ENCODE assay signal across 8 cellular contexts in genomic region chr7:6026011-6026819, GRCh38. TPM values are rescaled to one million over a fixed set of nuclear protein-coding genes. Genes with fewer than 3 reads are reported as not detected.
DNase-seq lines count a peak whose midpoint lies in the region; ATAC-seq and TF ChIP-seq lines count a peak whose summit lies in the region.

No MANE protein-coding gene starts in this region.

- no peaks in the 10 kb centered on the region for H3K9me2 ChIP-seq in DOHH2 (replicated peaks; ENCODE audit: control insufficient read depth, low read length)
- H3K9me2 ChIP-seq in MM.1S (replicated peaks; ENCODE audit: insufficient read depth, low read length), result no peaks in the 10 kb centered on the region

- POLR2A ChIA-PET in activated B cell treated with CpG ODN at 0.5 μM for 24 hours (lab: Charles Lee), result interaction anchor here (0.7 to 2.4 kb wide), 2 partner anchors 17 to 324 kb away, joined by 4 to 12 read pairs; partner anchors contain the start of genes AIMP2 and PMS2

- H3K9me3 ChIP-seq in DOHH2 (ENCODE audit: control insufficient read depth, insufficient read depth, low read length), result no peaks in the 10 kb centered on the region
- no peaks in the 10 kb centered on the region for H3K9me3 ChIP-seq in MM.1S (replicated peaks; ENCODE audit: insufficient read depth, low read length)
- H3K9me3 ChIP-seq in liver (ENCODE audit: control insufficient read depth in 4 of 4, low read length in 3 of 4), result no peaks in the 10 kb centered on the region

- peaks cover 26% of the 10 kb centered on the region for H3K4me1 Mint-ChIP-seq in activated B cell treated with CpG ODN at 0.5 μM for 24 hours
- peaks cover 3% of the 10 kb centered on the region for H3K4me1 Mint-ChIP-seq in chondrocyte (ENCODE audit: low read depth)

- 73% methylated on average over 22 of the region's 22 CpGs for whole genome bisulfite sequencing in liver

- H3K36me3 Mint-ChIP-seq in activated B cell treated with CpG ODN at 0.5 μM for 24 hours (ENCODE audit: low read depth) (peaks cover 82% of the 10 kb centered on the region), chondrocyte (ENCODE audit: low read depth) (peaks cover 52% of the 10 kb centered on the region)

- intact Hi-C loops in activated B cell treated with CpG ODN at 0.5 μM for 24 hours (cut with micrococcal nuclease), result loop anchor here (1.0 kb wide), 1 partner anchor 17 kb away; the partner anchor contains the start of genes AIMP2 and PMS2

- DNase-seq in MM.1S, result peak; percentile 40
- peak; percentile 44 for DNase-seq in activated B cell treated with CpG ODN at 0.5 μM for 24 hours
- DNase-seq in chondrocyte (ENCODE audit: low spot score), result no peak
- peak; percentile 24 for DNase-seq in stimulated activated CD8-positive, alpha-beta memory T cell treated with anti-CD3 and anti-CD28 coated beads, Interleukin-15, amount 100 ng/mL, for 24 hours (ENCODE audit: low read depth)

- no peaks in the 10 kb centered on the region for H3K9me3 Mint-ChIP-seq in activated B cell treated with CpG ODN at 0.5 μM for 24 hours
- H3K9me3 Mint-ChIP-seq in chondrocyte (ENCODE audit: low read depth), result no peaks in the 10 kb centered on the region

- H3K4me2 ChIP-seq in DOHH2 (ENCODE audit: low read length) (0 out of 2 replicates have a peak overlapping the region, but pooled peaks have one; percentile 0), MM.1S (ENCODE audit: low read depth, low read length) (no peak overlapping the region)

- peaks cover 7% of the 10 kb centered on the region for H4K20me1 ChIP-seq in DOHH2 (ENCODE audit: control insufficient read depth, insufficient read depth, low read depth, low read length)
- no peaks in the 10 kb centered on the region for H4K20me1 ChIP-seq in MM.1S (ENCODE audit: insufficient read depth, low read length)

- peaks cover 93% of the 10 kb centered on the region for H3K36me3 ChIP-seq in DOHH2 (ENCODE audit: control insufficient read depth, low read length)
- H3K36me3 ChIP-seq in MM.1S (replicated peaks; ENCODE audit: insufficient read depth, low read length), result peaks cover 24% of the 10 kb centered on the region; the same call in 1 of the 2 replicates
- peaks cover 7 to 69% (median 52%) of the 10 kb centered on the region in 4 donors for H3K36me3 ChIP-seq in liver (ENCODE audit: control insufficient read depth in 4 of 4, insufficient read depth in 3 of 4, low read depth in 1 of 4, low read length in 3 of 4)

- H3K4me3 ChIP-seq in DOHH2 (ENCODE audit: low read length) (no peak overlapping the region), MM.1S (ENCODE audit: low read length) (no peak overlapping the region), liver (ENCODE audit: low read depth in 1 of 3, low read length in 3 of 3) (no peak overlapping the region)

- H3K27ac Mint-ChIP-seq in activated B cell treated with CpG ODN at 0.5 μM for 24 hours (peak overlapping the region; percentile 91), chondrocyte (ENCODE audit: unreplicated experiment) (peak overlapping the region; percentile 76)

- H3K79me2 ChIP-seq in DOHH2 (ENCODE audit: control insufficient read depth, low read length) (peaks cover 14% of the 10 kb centered on the region), MM.1S (ENCODE audit: low read length) (peaks cover 14% of the 10 kb centered on the region)

- CTCF ChIA-PET in activated B cell treated with CpG ODN at 0.5 μM for 24 hours (lab: Charles Lee), result interaction anchor here (0.6 kb wide), 1 partner anchor 29 kb away, joined by 3 read pairs; no protein-coding TSS in a partner anchor

- TF ChIP-seq RAD21 in liver (IDR thresholded peaks at IDR 0.05), result peak in 1 of 2 donors; percentile 65

- TF ChIP-seq CTCF in DOHH2 (IDR thresholded peaks at IDR 0.05; ENCODE audit: low read depth, low read length, poor library complexity, severe bottlenecking), result peak; percentile 62
- peak; percentile 27; the same call in 1 of the 2 replicates for TF ChIP-seq CTCF in MM.1S (IDR thresholded peaks at IDR 0.05; ENCODE audit: low read length)
- TF ChIP-seq CTCF in activated B cell treated with CpG ODN at 0.5 μM for 24 hours (IDR thresholded peaks at IDR 0.05), result no peak
- peak; percentile 56 for TF ChIP-seq CTCF in chondrocyte (IDR thresholded peaks at IDR 0.05)
- no peak for TF ChIP-seq CTCF in liver (IDR thresholded peaks at IDR 0.05; ENCODE audit: low read depth, low read length, missing input control)

- H3K4me1 ChIP-seq in DOHH2 (ENCODE audit: control insufficient read depth, low read length), result peaks cover 13% of the 10 kb centered on the region
- no peaks in the 10 kb centered on the region for H3K4me1 ChIP-seq in MM.1S (ENCODE audit: low read length)
- H3K4me1 ChIP-seq in liver (ENCODE audit: control insufficient read depth in 4 of 4, insufficient read depth in 4 of 4, low read length in 3 of 4), result no peaks in the 10 kb centered on the region

- H3F3A ChIP-seq in DOHH2 (ENCODE audit: control insufficient read depth, insufficient read depth) (peaks cover 24% of the 10 kb centered on the region), MM.1S (ENCODE audit: insufficient read depth, low read length) (0 out of 2 replicates have a peak, but pooled peaks cover 3% of the 10 kb centered on the region)

- H3K27me3 Mint-ChIP-seq in activated B cell treated with CpG ODN at 0.5 μM for 24 hours (no peaks in the 10 kb centered on the region), chondrocyte (ENCODE audit: low read depth) (no peaks in the 10 kb centered on the region)

- H3K9ac ChIP-seq in MM.1S (ENCODE audit: low read length) (no peak overlapping the region), liver (ENCODE audit: low read depth in 1 of 2, low read length in 2 of 2) (no peak overlapping the region)

- H2AFZ ChIP-seq in MM.1S (ENCODE audit: low read length), result no peak overlapping the region

- peak; percentile 89 for ATAC-seq in GM21737 (IDR thresholded peaks at IDR 0.05; ENCODE audit: unreplicated experiment)
- peak; percentile 98 for ATAC-seq in activated B cell treated with CpG ODN at 0.5 μM for 24 hours (ENCODE audit: low read depth)
- ATAC-seq in HG02870 (IDR thresholded peaks at IDR 0.05; ENCODE audit: unreplicated experiment), result no peak

- no peak overlapping the region for H3K27ac ChIP-seq in DOHH2 (ENCODE audit: low read depth, low read length)
- H3K27ac ChIP-seq in MM.1S (ENCODE audit: low read length), result no peak overlapping the region
- H3K27ac ChIP-seq in liver (ENCODE audit: low read depth in 1 of 2, low read length in 2 of 2), result peak overlapping the region; percentile 13 to 36

- H3K4me3 Mint-ChIP-seq in activated B cell treated with CpG ODN at 0.5 μM for 24 hours (peak overlapping the region; percentile 77), chondrocyte (ENCODE audit: unreplicated experiment) (no peak overlapping the region)

- H3K27me3 ChIP-seq in DOHH2 (ENCODE audit: control insufficient read depth, low read length) (no peaks in the 10 kb centered on the region), MM.1S (replicated peaks; ENCODE audit: insufficient read depth, low read length) (no peaks in the 10 kb centered on the region), liver (ENCODE audit: control insufficient read depth in 4 of 4, insufficient read depth in 4 of 4, low read length in 3 of 4) (no peaks in the 10 kb centered on the region)

TF ChIP-seq in liver, 16 proteins besides CTCF, POLR2A, EP300 and RAD21:
- TF ChIP-seq GABPA (IDR thresholded peaks at IDR 0.05 in 1 of 2, conservative IDR thresholded peaks at IDR 0.05 in 1 of 2) (no peak), SP1 (IDR thresholded peaks at IDR 0.05) (peak; percentile 13), TAF1 (conservative IDR thresholded peaks at IDR 0.05) (no peak), RXRA (IDR thresholded peaks at IDR 0.05) (no peak)
- TF ChIP-seq, protein P1, sequence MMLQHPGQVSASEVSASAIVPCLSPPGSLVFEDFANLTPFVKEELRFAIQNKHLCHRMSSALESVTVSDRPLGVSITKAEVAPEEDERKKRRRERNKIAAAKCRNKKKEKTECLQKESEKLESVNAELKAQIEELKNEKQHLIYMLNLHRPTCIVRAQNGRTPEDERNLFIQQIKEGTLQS (IDR thresholded peaks at IDR 0.05), result no peak

RNA-seq across cellular contexts. Expression of gene ANKRD61, which starts 5.0 kb away (rescaled TPM):
- not detected in 2 replicates for total RNA-seq in activated B cell treated with CpG ODN at 0.5 μM for 24 hours
- not detected in 3 replicates for total RNA-seq in chondrocyte
- total RNA-seq in liver, result not detected
- under 1 TPM; 0.08 to 0.42 TPM for polyA plus RNA-seq in liver

RNA-seq across cellular contexts. Expression of gene AIMP2, which starts 17.1 kb away (rescaled TPM):
- 37.1 and 37.8 TPM in 2 replicates for total RNA-seq in activated B cell treated with CpG ODN at 0.5 μM for 24 hours
- total RNA-seq in chondrocyte, result 31.6 to 49.8 TPM (median 49.7 TPM) in 3 replicates
- total RNA-seq in liver, result 10 to 100 TPM; 28.7 to 30.3 TPM
- polyA plus RNA-seq in liver, result 10 to 100 TPM; 39.6 to 41.7 TPM

RNA-seq across cellular contexts. Expression of gene PMS2, which starts 17.4 kb away (rescaled TPM):
- total RNA-seq in activated B cell treated with CpG ODN at 0.5 μM for 24 hours (16.0 and 25.7 TPM in 2 replicates), chondrocyte (15.3 to 17.0 TPM (median 16.0 TPM) in 3 replicates), liver (1 to 10 TPM; 6.7 to 7.2 TPM)
- polyA plus RNA-seq in liver, result 1 to 10 TPM; 1.9 to 3.1 TPM

RNA-seq across cellular contexts. Expression of gene EIF2AK1, which starts 32.8 kb away (rescaled TPM):
- total RNA-seq in activated B cell treated with CpG ODN at 0.5 μM for 24 hours (82.0 and 85.7 TPM in 2 replicates), chondrocyte (79.0 to 94.8 TPM (median 79.6 TPM) in 3 replicates), liver (100 to 1,000 TPM; 119 to 356 TPM)
- polyA plus RNA-seq in liver, result 10 to 100 TPM; 33.7 to 46.9 TPM

RNA-seq across cellular contexts. Expression of gene RSPH10B, which starts 55.7 kb away (rescaled TPM):
- total RNA-seq in activated B cell treated with CpG ODN at 0.5 μM for 24 hours (not detected in 2 replicates), chondrocyte (not detected in 3 replicates), liver (under 1 TPM; 0.05 to 0.33 TPM)
- polyA plus RNA-seq in liver, result under 1 TPM; 0.05 to 0.11 TPM

Comparison
In these comparisons a context has a peak if more than half of its experiments do, and no peak if none do; other contexts are left out.
1. H3K27ac ChIP-seq: peak in liver (2 of 2); none in DOHH2 (single experiment) and MM.1S (single experiment).
2. CTCF ChIP-seq: peak in DOHH2 (single experiment), MM.1S (single experiment) and chondrocyte (single experiment); none in activated B cell treated with CpG ODN at 0.5 μM for 24 hours (single experiment) and liver (single experiment).